In the genomic region with DNA sequence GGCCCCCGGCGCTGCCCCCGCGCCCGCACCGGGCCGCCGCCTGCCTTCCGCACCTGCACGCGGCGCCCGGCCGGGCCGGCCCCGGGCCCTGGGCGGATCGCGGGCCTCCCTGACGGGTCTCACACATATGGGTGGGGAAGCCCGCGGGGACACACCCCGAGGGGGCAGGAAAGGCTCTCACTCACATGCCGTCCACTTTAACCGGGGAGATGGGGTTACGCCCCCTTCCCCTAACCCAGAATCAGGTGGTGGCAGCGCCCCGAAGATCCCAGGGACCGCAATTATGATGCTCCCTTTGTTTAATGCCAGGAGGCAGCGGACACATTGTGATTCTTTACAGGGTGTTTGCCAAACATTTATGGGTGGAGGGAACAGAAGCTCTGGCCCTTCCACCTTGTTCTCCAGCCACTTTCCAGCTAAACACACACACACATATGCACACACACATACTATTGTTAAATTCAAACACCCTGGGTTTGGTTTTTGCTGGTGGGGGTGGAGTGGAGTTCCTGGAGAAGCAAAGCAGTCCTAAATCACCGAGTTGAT, we compare ENCODE assay signal across 8 cellular contexts. TPM values are rescaled to one million over a fixed set of nuclear protein-coding genes. Genes with fewer than 3 reads are reported as not detected.
DNase-seq lines count a peak whose midpoint lies in the region; ATAC-seq and TF ChIP-seq lines count a peak whose summit lies in the region.

No MANE protein-coding gene starts in this region.

- POLR2A ChIA-PET in SK-N-SH (lab: Yijun Ruan, JAX) (interaction anchor here (1.8 kb wide), 1 partner anchor 219 kb away, joined by 8 read pairs; no protein-coding TSS in a partner anchor), WTC11 (lab: Charles Lee) (no interaction called here)

- DNase-seq in SK-N-SH (peak; percentile 31), WTC11 (ENCODE audit: low spot score) (no peak), substantia nigra (lab: John Stamatoyannopoulos, UW) (peak in 3 of 49 donors; percentile 31 to 60 (median 34)), NCI-H2029 (lab: John Stamatoyannopoulos, UW) (no peak), GDM1 (lab: John Stamatoyannopoulos, UW) (no peak)

- no peaks in the 10 kb centered on the region for H4K20me1 ChIP-seq in SK-N-SH (ENCODE audit: insufficient read depth)

- TF ChIP-seq RAD21 in SK-N-SH (IDR thresholded peaks at IDR 0.05; ENCODE audit: low read length): no peak

- no peaks in the 10 kb centered on the region for H3K9me3 Mint-ChIP-seq in WTC11

- TF ChIP-seq EP300 in SK-N-SH (IDR thresholded peaks at IDR 0.05; ENCODE audit: borderline replicate concordance in 1 of 2, low read depth in 1 of 2, low read length in 1 of 2): no peak

- peaks cover 7% of the 10 kb centered on the region for H3F3A ChIP-seq in SK-N-SH (replicated peaks; ENCODE audit: insufficient read depth)

- H2AFZ ChIP-seq in SK-N-SH (ENCODE audit: low read depth): peak overlapping the region; percentile 97

- no peak for TF ChIP-seq CTCF in SK-N-SH (IDR thresholded peaks at IDR 0.05)
- TF ChIP-seq CTCF in WTC11 (IDR thresholded peaks at IDR 0.05): no peak

- H3K9me2 ChIP-seq in SK-N-SH: no peaks in the 10 kb centered on the region

- H3K36me3 Mint-ChIP-seq in WTC11: no peaks in the 10 kb centered on the region

- H3K9ac ChIP-seq in SK-N-SH (peak overlapping the region; percentile 35; the same call in 1 of the 2 replicates), iPS-20b (ENCODE audit: low read depth, low read length) (peak overlapping the region; percentile 52; the same call in 1 of the 2 replicates)

- H3K4me1 ChIP-seq in SK-N-SH (ENCODE audit: control insufficient read depth in 1 of 2, insufficient read depth in 2 of 2, low read depth in 1 of 2, low read length in 1 of 2) (peaks cover 7 to 35% of the 10 kb centered on the region in 2 experiments; a peak in 3 of 4 replicates), iPS-20b (ENCODE audit: insufficient read depth, low read length) (0 out of 2 replicates have a peak, but pooled peaks cover 4% of the 10 kb centered on the region)

- CTCF ChIA-PET in SK-N-SH (lab: Yijun Ruan, JAX) (interaction anchor here (0.6 to 6.2 kb wide), 37 partner anchors 9 to 560 kb away, joined by 3 to 55 read pairs (median 4); no protein-coding TSS in a partner anchor), WTC11 (lab: Charles Lee) (interaction anchor here (1.2 kb wide), 1 partner anchor 502 kb away, joined by 3 read pairs; no protein-coding TSS in a partner anchor)

- H3K27ac ChIP-seq in SK-N-SH (ENCODE audit: low read depth in 2 of 2, low read length in 1 of 2) (peak overlapping the region in 1 of 2 experiments; percentile 94; a peak in 2 of 4 replicates), iPS-20b (ENCODE audit: low read length) (no peak overlapping the region), substantia nigra (ENCODE audit: low read depth, low read length, poor library complexity, severe bottlenecking) (peak overlapping the region; percentile 81)

- peaks cover 78% of the 10 kb centered on the region for H3K27me3 Mint-ChIP-seq in WTC11 (ENCODE audit: low read depth)

- peak overlapping the region; percentile 75 for H3K4me2 ChIP-seq in SK-N-SH

- peaks cover 9% of the 10 kb centered on the region for H3K4me1 Mint-ChIP-seq in WTC11

- H3K4me3 Mint-ChIP-seq in WTC11: peak overlapping the region; percentile 72

- H3K27me3 ChIP-seq in SK-N-SH (ENCODE audit: insufficient read depth) (no peaks in the 10 kb centered on the region), iPS-20b (ENCODE audit: insufficient read depth, low read length) (peaks cover 64% of the 10 kb centered on the region)

- 26% methylated on average over 3 of the region's 31 CpGs for WGBS in SK-N-SH (ENCODE audit: low lambda C conversion rate)

- no peaks in the 10 kb centered on the region for H3K79me2 ChIP-seq in SK-N-SH (ENCODE audit: insufficient read depth)

- H3K36me3 ChIP-seq in SK-N-SH (replicated peaks in 1 of 2; ENCODE audit: control insufficient read depth in 1 of 2, insufficient read depth in 2 of 2, low read length in 1 of 2): no peaks in the 10 kb centered on the region
- no peaks in the 10 kb centered on the region for H3K36me3 ChIP-seq in iPS-20b (ENCODE audit: insufficient read depth, low read depth, low read length)

- no peaks in the 10 kb centered on the region for H3K9me3 ChIP-seq in SK-N-SH
- no peaks in the 10 kb centered on the region for H3K9me3 ChIP-seq in iPS-20b (ENCODE audit: insufficient read depth, low read depth, low read length)

- no peak for ATAC-seq in SK-N-SH treated with all-trans-retinoic acid at 6 μM for 48 hours
- ATAC-seq in WTC11: no peak
- no peak for ATAC-seq in HG02588 (IDR thresholded peaks at IDR 0.05; ENCODE audit: unreplicated experiment)

- peak overlapping the region; percentile 69 to 70 for H3K4me3 ChIP-seq in SK-N-SH (ENCODE audit: low read depth in 2 of 2, low read length in 1 of 2)
- peak overlapping the region; percentile 66 for H3K4me3 ChIP-seq in iPS-20b (ENCODE audit: low read length)

- no peak overlapping the region for H3K27ac Mint-ChIP-seq in WTC11

TF ChIP-seq in SK-N-SH, 30 proteins besides CTCF, POLR2A, EP300 and RAD21 (continues in another document):
- no peak for TF ChIP-seq TCF12 (IDR thresholded peaks at IDR 0.05)
- TF ChIP-seq GABPA (IDR thresholded peaks at IDR 0.05; ENCODE audit: low read depth): no peak
- no peak for TF ChIP-seq JUND (IDR thresholded peaks at IDR 0.05)
- no peak for TF ChIP-seq YY1 (IDR thresholded peaks at IDR 0.05; ENCODE audit: low read depth)
- TF ChIP-seq POLR2AphosphoS5 (IDR thresholded peaks at IDR 0.05; ENCODE audit: low read depth, low read length): no peak
- TF ChIP-seq TEAD4 (IDR thresholded peaks at IDR 0.05; ENCODE audit: borderline replicate concordance, insufficient read depth): no peak
- TF ChIP-seq, protein P1, sequence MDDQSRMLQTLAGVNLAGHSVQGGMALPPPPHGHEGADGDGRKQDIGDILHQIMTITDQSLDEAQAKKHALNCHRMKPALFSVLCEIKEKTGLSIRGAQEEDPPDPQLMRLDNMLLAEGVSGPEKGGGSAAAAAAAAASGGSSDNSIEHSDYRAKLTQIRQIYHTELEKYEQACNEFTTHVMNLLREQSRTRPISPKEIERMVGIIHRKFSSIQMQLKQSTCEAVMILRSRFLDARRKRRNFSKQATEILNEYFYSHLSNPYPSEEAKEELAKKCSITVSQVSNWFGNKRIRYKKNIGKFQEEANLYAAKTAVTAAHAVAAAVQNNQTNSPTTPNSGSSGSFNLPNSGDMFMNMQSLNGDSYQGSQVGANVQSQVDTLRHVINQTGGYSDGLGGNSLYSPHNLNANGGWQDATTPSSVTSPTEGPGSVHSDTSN (IDR thresholded peaks at IDR 0.05): no peak
- no peak for TF ChIP-seq FOXM1 (IDR thresholded peaks at IDR 0.05; ENCODE audit: low read depth)
- TF ChIP-seq CHD2 (IDR thresholded peaks at IDR 0.05; ENCODE audit: low read length, partially characterized antibody): no peak

TF ChIP-seq in SK-N-SH treated with all-trans-retinoic acid at 6 μM for 48 hours, 23 proteins besides CTCF, POLR2A, EP300 and RAD21 (continues in another document):
- TF ChIP-seq RARB (CRISPR knock-in tag; IDR thresholded peaks at IDR 0.05) (no peak), ZNF70 (CRISPR knock-in tag; IDR thresholded peaks at IDR 0.05) (no peak), TCF4 (CRISPR knock-in tag; IDR thresholded peaks at IDR 0.05; ENCODE audit: borderline replicate concordance) (no peak), ZC3H10 (CRISPR knock-in tag; IDR thresholded peaks at IDR 0.05) (no peak), GLIS3 (CRISPR knock-in tag; IDR thresholded peaks at IDR 0.05) (no peak), TOX (CRISPR knock-in tag; IDR thresholded peaks at IDR 0.05; ENCODE audit: borderline replicate concordance) (no peak), ZNF565 (CRISPR knock-in tag; conservative IDR thresholded peaks at IDR 0.05; ENCODE audit: low read depth) (no peak), OSR1 (CRISPR knock-in tag; IDR thresholded peaks at IDR 0.05) (no peak), PPARA (CRISPR knock-in tag; IDR thresholded peaks at IDR 0.05; ENCODE audit: borderline replicate concordance) (no peak), BACH2 (CRISPR knock-in tag; IDR thresholded peaks at IDR 0.05; ENCODE audit: borderline replicate concordance) (no peak), CSDC2 (CRISPR knock-in tag; IDR thresholded peaks at IDR 0.05) (no peak), ZFP30 (CRISPR knock-in tag; IDR thresholded peaks at IDR 0.05) (no peak)

TF ChIP-seq in WTC11, 78 proteins besides CTCF, POLR2A, EP300 and RAD21 (continues in another document):
- TF ChIP-seq NR2C2 (CRISPR knock-in tag; IDR thresholded peaks at IDR 0.05) (no peak), GABPB1 (CRISPR knock-in tag; IDR thresholded peaks at IDR 0.05) (no peak), TEAD4 (CRISPR knock-in tag; IDR thresholded peaks at IDR 0.05) (no peak)
- TF ChIP-seq, protein P2, sequence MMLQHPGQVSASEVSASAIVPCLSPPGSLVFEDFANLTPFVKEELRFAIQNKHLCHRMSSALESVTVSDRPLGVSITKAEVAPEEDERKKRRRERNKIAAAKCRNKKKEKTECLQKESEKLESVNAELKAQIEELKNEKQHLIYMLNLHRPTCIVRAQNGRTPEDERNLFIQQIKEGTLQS (CRISPR knock-in tag; conservative IDR thresholded peaks at IDR 0.05): no peak
- TF ChIP-seq, protein P3, sequence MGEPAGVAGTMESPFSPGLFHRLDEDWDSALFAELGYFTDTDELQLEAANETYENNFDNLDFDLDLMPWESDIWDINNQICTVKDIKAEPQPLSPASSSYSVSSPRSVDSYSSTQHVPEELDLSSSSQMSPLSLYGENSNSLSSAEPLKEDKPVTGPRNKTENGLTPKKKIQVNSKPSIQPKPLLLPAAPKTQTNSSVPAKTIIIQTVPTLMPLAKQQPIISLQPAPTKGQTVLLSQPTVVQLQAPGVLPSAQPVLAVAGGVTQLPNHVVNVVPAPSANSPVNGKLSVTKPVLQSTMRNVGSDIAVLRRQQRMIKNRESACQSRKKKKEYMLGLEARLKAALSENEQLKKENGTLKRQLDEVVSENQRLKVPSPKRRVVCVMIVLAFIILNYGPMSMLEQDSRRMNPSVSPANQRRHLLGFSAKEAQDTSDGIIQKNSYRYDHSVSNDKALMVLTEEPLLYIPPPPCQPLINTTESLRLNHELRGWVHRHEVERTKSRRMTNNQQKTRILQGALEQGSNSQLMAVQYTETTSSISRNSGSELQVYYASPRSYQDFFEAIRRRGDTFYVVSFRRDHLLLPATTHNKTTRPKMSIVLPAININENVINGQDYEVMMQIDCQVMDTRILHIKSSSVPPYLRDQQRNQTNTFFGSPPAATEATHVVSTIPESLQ (CRISPR knock-in tag; IDR thresholded peaks at IDR 0.05): no peak
- TF ChIP-seq, protein P4, sequence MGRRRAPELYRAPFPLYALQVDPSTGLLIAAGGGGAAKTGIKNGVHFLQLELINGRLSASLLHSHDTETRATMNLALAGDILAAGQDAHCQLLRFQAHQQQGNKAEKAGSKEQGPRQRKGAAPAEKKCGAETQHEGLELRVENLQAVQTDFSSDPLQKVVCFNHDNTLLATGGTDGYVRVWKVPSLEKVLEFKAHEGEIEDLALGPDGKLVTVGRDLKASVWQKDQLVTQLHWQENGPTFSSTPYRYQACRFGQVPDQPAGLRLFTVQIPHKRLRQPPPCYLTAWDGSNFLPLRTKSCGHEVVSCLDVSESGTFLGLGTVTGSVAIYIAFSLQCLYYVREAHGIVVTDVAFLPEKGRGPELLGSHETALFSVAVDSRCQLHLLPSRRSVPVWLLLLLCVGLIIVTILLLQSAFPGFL (CRISPR knock-in tag; IDR thresholded peaks at IDR 0.05; ENCODE audit: borderline replicate concordance): no peak

RNA-seq across cellular contexts. Expression of a gene that starts 0.4 kb away (rescaled TPM):
- polyA plus RNA-seq in SK-N-SH (2012; rRNA removed): 12.3 and 12.5 TPM in 2 replicates
- polyA plus RNA-seq in SK-N-SH (2012; cell fraction: cytosol; rRNA removed): 6.8 and 7.0 TPM in 2 replicates
- polyA plus RNA-seq in SK-N-SH (2012; cell fraction: nucleus; rRNA removed): 23.4 and 77.4 TPM in 2 replicates
- total RNA-seq in WTC11 (2021): 0.68 to 0.85 TPM (median 0.71 TPM) in 3 replicates
